Comparison of ENCODE assay signal across 16 cellular contexts in genomic region chr5:10297646-10298204, GRCh38.
"Had no signal": no experiment of that assay in that cellular context is flagged by ENCODE, and none has a peak within 500 bp of the region (broad histone marks: within the 10 kb centered on the region; RNA-seq: fewer than 3 reads in every experiment).

No MANE protein-coding gene starts in this region.

- H3K9me3 ChIP-seq: ascending aorta, breast epithelium, esophagus squamous epithelium, right lobe of liver, testis, upper lobe of right lung had no signal

- H3K4me3 ChIP-seq: ascending aorta, breast epithelium, esophagus squamous epithelium, right lobe of liver, testis, upper lobe of right lung had no signal

- H3K27ac Mint-ChIP-seq: stimulated activated naive CD8-positive, alpha-beta T cell treated with anti-CD3 and anti-CD28 coated beads, Interleukin-15, amount 100 ng/mL, for 72 hours had no signal

- H3K4me3 Mint-ChIP-seq: activated naive CD4-positive, alpha-beta T cell treated with anti-CD3 and anti-CD28 coated beads, Interleukin-2, amount 10 ng/mL, durations not matched to agents 7 days and 5 days; nephron; stimulated activated naive CD8-positive, alpha-beta T cell treated with anti-CD3 and anti-CD28 coated beads, Interleukin-15, amount 100 ng/mL, for 72 hours had no signal

- H3K9me3 Mint-ChIP-seq: activated naive CD4-positive, alpha-beta T cell treated with anti-CD3 and anti-CD28 coated beads, Interleukin-2, amount 10 ng/mL, durations not matched to agents 7 days and 5 days; stimulated activated naive CD8-positive, alpha-beta T cell treated with anti-CD3 and anti-CD28 coated beads, Interleukin-15, amount 100 ng/mL, for 72 hours had no signal

- FAIRE-seq: endothelial cell of umbilical vein had no signal

- H3K4me1 ChIP-seq: ascending aorta, breast epithelium, testis had no signal

- H3K36me3 ChIP-seq: breast epithelium, esophagus squamous epithelium, right lobe of liver, upper lobe of right lung had no signal

- H3K27ac ChIP-seq: ascending aorta, breast epithelium, esophagus squamous epithelium, testis, upper lobe of right lung had no signal

- H3K36me3 Mint-ChIP-seq: activated naive CD4-positive, alpha-beta T cell treated with anti-CD3 and anti-CD28 coated beads, Interleukin-2, amount 10 ng/mL, durations not matched to agents 7 days and 5 days had no signal

- H3K4me1 Mint-ChIP-seq: activated naive CD4-positive, alpha-beta T cell treated with anti-CD3 and anti-CD28 coated beads, Interleukin-2, amount 10 ng/mL, durations not matched to agents 7 days and 5 days; nephron; stimulated activated naive CD8-positive, alpha-beta T cell treated with anti-CD3 and anti-CD28 coated beads, Interleukin-15, amount 100 ng/mL, for 72 hours had no signal

- H3K27me3 ChIP-seq: ascending aorta, breast epithelium, esophagus squamous epithelium, right lobe of liver, testis, upper lobe of right lung had no signal

- ATAC-seq: stimulated activated naive CD8-positive, alpha-beta T cell treated with anti-CD3 and anti-CD28 coated beads, Interleukin-15, amount 100 ng/mL, for 72 hours; upper lobe of right lung had no signal

- DNase-seq: activated CD4-positive, CD25-positive, alpha-beta regulatory T cell treated with anti-CD3 and anti-CD28 coated beads, Interleukin-2, amount 50 U/mL, for 72 hours; activated naive CD4-positive, alpha-beta T cell treated with anti-CD3 and anti-CD28 coated beads, Interleukin-2, amount 10 ng/mL, durations not matched to agents 7 days and 5 days; activated T-cell treated with anti-CD3 and anti-CD28 coated beads for 4 hours; cerebellar nuclear complex; effector CD8-positive, alpha-beta T cell; esophagus squamous epithelium; kidney glomerular epithelial cell; right lobe of liver; stimulated activated CD4-positive, alpha-beta T cell treated with anti-CD3 and anti-CD28 coated beads, Interleukin-1b, Interleukin-23, amount 100 ng/mL, for 48 hours; stimulated activated naive CD8-positive, alpha-beta T cell treated with anti-CD3 and anti-CD28 coated beads, Interleukin-15, amount 100 ng/mL, for 72 hours; testis; upper lobe of right lung had no signal
